Comparison of ENCODE assay signal across 8 cellular contexts in the genomic region with DNA sequence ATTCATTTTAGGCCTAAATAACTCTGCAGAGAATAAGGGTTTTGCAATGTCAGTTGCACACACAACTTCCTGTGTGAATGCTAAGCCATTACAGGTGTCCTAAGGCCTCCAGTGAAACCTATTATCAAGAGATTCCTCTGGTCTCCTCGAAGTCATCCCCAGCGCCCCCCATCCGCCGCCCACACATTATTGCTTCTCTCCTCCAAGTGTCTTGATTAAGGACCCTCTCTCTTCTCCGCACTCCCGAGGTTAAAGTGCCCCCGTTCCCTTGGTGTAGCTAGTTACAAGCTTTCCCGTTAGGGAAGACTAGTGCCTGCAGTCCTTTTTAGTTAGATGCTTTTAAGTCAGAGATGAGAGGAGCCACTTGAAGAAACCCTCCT. TPM values are rescaled to one million over a fixed set of nuclear protein-coding genes. Genes with fewer than 3 reads are reported as not detected.
DNase-seq lines count a peak whose midpoint lies in the region; ATAC-seq and TF ChIP-seq lines count a peak whose summit lies in the region.

No MANE protein-coding gene starts in this region.

- H3K9ac ChIP-seq in iPS-18a (ENCODE audit: low read length) = peak overlapping the region; percentile 94

- peaks cover 9% of the 10 kb centered on the region for H3K27me3 ChIP-seq in iPS-18a (ENCODE audit: control insufficient read depth, insufficient read depth, low read length)

- WGBS in adipose tissue, 3 donors = 17 to 28% (median 25%) methylated on average over 8 of the region's 8 CpGs

- TF ChIP-seq CTCF in GM13977 (IDR thresholded peaks at IDR 0.05; ENCODE audit: extremely low read depth, insufficient read depth, missing control alignments) = no peak

- in situ Hi-C loops in GM13977 (cut with MboI; ENCODE audit: low pct_unique_long_range_greater_than_20kb, low sequenced_read_pairs, unreplicated experiment) = no loop called here

- no peaks in the 10 kb centered on the region for H3K9me3 ChIP-seq in iPS-18a (ENCODE audit: control insufficient read depth, low read depth, low read length)

- H3K4me3 ChIP-seq in iPS-18a (ENCODE audit: low read length) = peak overlapping the region; percentile 94

- H3K27ac ChIP-seq in adipose tissue (ENCODE audit: low read depth, low read length) (peak overlapping the region; percentile 73), iPS-18a (ENCODE audit: low read length) (no peak overlapping the region)

- DNase-seq in GF-D8 (lab: John Stamatoyannopoulos, UW) = peak; percentile 91
- peak; percentile 50 for DNase-seq in RPMI8226
- DNase-seq in stimulated activated CD4-positive, alpha-beta T cell treated with anti-CD3 and anti-CD28 coated beads, Interleukin-1b, Interleukin-23, amount 100 ng/mL, for 48 hours = peak; percentile 19
- DNase-seq in GM13977 (ENCODE audit: low spot score) = no peak

- H3K36me3 ChIP-seq in iPS-18a (ENCODE audit: control insufficient read depth, low read depth, low read length) = no peaks in the 10 kb centered on the region

- ATAC-seq in GM19023 (IDR thresholded peaks at IDR 0.05; ENCODE audit: unreplicated experiment) (no peak), GM18519 (IDR thresholded peaks at IDR 0.05; ENCODE audit: low FRiP score, unreplicated experiment) (no peak)

- peaks cover 13% of the 10 kb centered on the region for H3K4me1 ChIP-seq in iPS-18a (ENCODE audit: control insufficient read depth, low read depth, low read length)

RNA-seq across cellular contexts. Expression of gene HIVEP2, which starts 1.2 kb away (rescaled TPM):
- 10 to 100 TPM in 1 of 3 donors, 1 to 10 TPM in 2; 2.6 to 10.7 (median 2.9) TPM for polyA plus RNA-seq in adipose tissue
